ENCODE assay signal across 8 cellular contexts in genomic region chr14:32254952-32255679, GRCh38. TPM values are rescaled to one million over a fixed set of nuclear protein-coding genes. Genes with fewer than 3 reads are reported as not detected.
DNase-seq lines count a peak whose midpoint lies in the region; ATAC-seq, FAIRE-seq and TF ChIP-seq lines count a peak whose summit lies in the region.

No MANE protein-coding gene starts in this region.

- H3K9me3 Mint-ChIP-seq in CD8-positive, alpha-beta memory T cell = no peaks in the 10 kb centered on the region

- no peak for TF ChIP-seq EP300 in upper lobe of left lung (IDR thresholded peaks at IDR 0.05)

- no peaks in the 10 kb centered on the region for H4K20me1 ChIP-seq in osteoblast (ENCODE audit: insufficient read depth, low read length)

- peak; percentile 8 to 52 (median 25) for DNase-seq in CD8-positive, alpha-beta memory T cell
- DNase-seq in HuH-7.5 (ENCODE audit: low spot score) (peak; percentile 22), RCC 7860 (ENCODE audit: low spot score) (peak; percentile 21), germinal center (ENCODE audit: low spot score) (peak; percentile 51), osteoblast (ENCODE audit: insufficient read length, low spot score, missing footprints) (peak; percentile 89), upper lobe of left lung (peak; percentile 40 to 53)
- DNase-seq in activated naive CD4-positive, alpha-beta T cell treated with Interleukin-2 at 50 U/mL for 16 hours = peak; percentile 47

- POLR2A ChIA-PET in CD8-positive, alpha-beta memory T cell (lab: Charles Lee) = no interaction called here

- H3K79me2 ChIP-seq in osteoblast (ENCODE audit: insufficient read depth, low read length) = no peaks in the 10 kb centered on the region

- H3K36me3 ChIP-seq in CD8-positive, alpha-beta memory T cell (ENCODE audit: insufficient read depth, low read length) = no peaks in the 10 kb centered on the region
- H3K36me3 ChIP-seq in osteoblast (ENCODE audit: insufficient read depth, low read length) (no peaks in the 10 kb centered on the region), upper lobe of left lung (no peaks in the 10 kb centered on the region)

- CTCF ChIA-PET in CD8-positive, alpha-beta memory T cell (lab: Charles Lee) = interaction anchor here (0.8 to 6.0 kb wide), 12 partner anchors 9 to 331 kb away, joined by 3 to 75 read pairs (median 4); no protein-coding TSS in a partner anchor

- H3K4me3 Mint-ChIP-seq in CD8-positive, alpha-beta memory T cell = no peak overlapping the region

- H3K4me1 Mint-ChIP-seq in CD8-positive, alpha-beta memory T cell = peaks cover 0 to 10% (median 9%) of the 10 kb centered on the region in 3 donors

- H3K9me3 ChIP-seq in CD8-positive, alpha-beta memory T cell (ENCODE audit: low read length) = no peaks in the 10 kb centered on the region
- H3K9me3 ChIP-seq in osteoblast (ENCODE audit: low read depth, low read length) (no peaks in the 10 kb centered on the region), upper lobe of left lung (no peaks in the 10 kb centered on the region)

- H3K27ac Mint-ChIP-seq in CD8-positive, alpha-beta memory T cell = no peak overlapping the region

- WGBS in upper lobe of left lung, 2 donors = 67 to 68% methylated on average over 9 of the region's 9 CpGs

- ATAC-seq in GM19468 (IDR thresholded peaks at IDR 0.05; ENCODE audit: extremely low read depth, unreplicated experiment) = peak; percentile 22
- ATAC-seq in upper lobe of left lung (ENCODE audit: low FRiP score in 2 of 2) = peak; percentile 82 to 88

- no peak overlapping the region for H3K4me2 ChIP-seq in osteoblast (ENCODE audit: insufficient read depth, low read length)

- no peaks in the 10 kb centered on the region for H3K4me1 ChIP-seq in CD8-positive, alpha-beta memory T cell (ENCODE audit: insufficient read depth, low read length)
- H3K4me1 ChIP-seq in osteoblast (ENCODE audit: insufficient read depth, low read length) = no peaks in the 10 kb centered on the region
- H3K4me1 ChIP-seq in upper lobe of left lung = peaks cover 0 to 4% (median 0%) of the 10 kb centered on the region in 4 donors

- no peak for FAIRE-seq in RCC 7860 (lab: Jason Lieb, UNC)

- peaks cover 2 to 9% of the 10 kb centered on the region in 2 donors for H3K27me3 Mint-ChIP-seq in CD8-positive, alpha-beta memory T cell

- H2AFZ ChIP-seq in osteoblast (ENCODE audit: low read length) = peak overlapping the region; percentile 69

- H3K4me3 ChIP-seq in CD8-positive, alpha-beta memory T cell (ENCODE audit: low read length) = no peak overlapping the region
- H3K4me3 ChIP-seq in osteoblast (ENCODE audit: insufficient read depth, low read length) = no peak overlapping the region
- no peak overlapping the region for H3K4me3 ChIP-seq in upper lobe of left lung

- no peak for TF ChIP-seq POLR2A in upper lobe of left lung (IDR thresholded peaks at IDR 0.05)

- no peak overlapping the region for H3K27ac ChIP-seq in CD8-positive, alpha-beta memory T cell (ENCODE audit: low read depth, low read length)
- H3K27ac ChIP-seq in osteoblast (ENCODE audit: low read depth, low read length) (no peak overlapping the region), upper lobe of left lung (no peak overlapping the region)

- TF ChIP-seq CTCF in osteoblast (IDR thresholded peaks at IDR 0.05; ENCODE audit: extremely low read depth, low read depth, low read length) (peak; percentile 82), upper lobe of left lung (IDR thresholded peaks at IDR 0.05) (peak; percentile 38 to 76 (median 64))

- no peaks in the 10 kb centered on the region for H3K27me3 ChIP-seq in CD8-positive, alpha-beta memory T cell (ENCODE audit: insufficient read depth, low read length, poor library complexity, severe bottlenecking)
- H3K27me3 ChIP-seq in osteoblast (ENCODE audit: insufficient read depth, low read length) = no peaks in the 10 kb centered on the region
- no peaks in the 10 kb centered on the region for H3K27me3 ChIP-seq in upper lobe of left lung

- H3K36me3 Mint-ChIP-seq in CD8-positive, alpha-beta memory T cell = no peaks in the 10 kb centered on the region

RNA-seq across cellular contexts. Expression of gene RNU6-8, which starts 52.0 kb away (rescaled TPM):
- total RNA-seq in CD8-positive, alpha-beta memory T cell = not detected
- polyA plus RNA-seq in CD8-positive, alpha-beta memory T cell = not detected
- total RNA-seq in osteoblast (not detected in 2 replicates), upper lobe of left lung (not detected)

RNA-seq across cellular contexts. Expression of gene RNU6-7, which starts 53.3 kb away (rescaled TPM):
- total RNA-seq in CD8-positive, alpha-beta memory T cell = not detected
- polyA plus RNA-seq in CD8-positive, alpha-beta memory T cell = not detected
- total RNA-seq in osteoblast (not detected in 2 replicates), upper lobe of left lung (not detected)

Comparison
In these comparisons a context has a peak if more than half of its experiments do, and no peak if none do; other contexts are left out.
1. DNase-seq: peak in every context shown above with its lines; median percentile 89 in osteoblast; 51 in germinal center; 47 in activated naive CD4-positive, alpha-beta T cell treated with Interleukin-2 at 50 U/mL for 16 hours; 46 in upper lobe of left lung; 25 in CD8-positive, alpha-beta memory T cell; 22 in HuH-7.5; 21 in RCC 7860.